6 cellular contexts compared by ENCODE assay signal in genomic region chr22:20131856-20132685, GRCh38. TPM values are rescaled to one million over a fixed set of nuclear protein-coding genes. Genes with fewer than 3 reads are reported as not detected.
A peak's percentile ranks its signal among the peaks of the same experiment; 100 is the strongest.
DNase-seq lines count a peak whose midpoint lies in the region; ATAC-seq and TF ChIP-seq lines count a peak whose summit lies in the region.

No MANE protein-coding gene starts in this region.

- peaks cover 0 to 33% of the 10 kb centered on the region in 2 experiments; a peak in 1 of 3 replicates for H3K36me3 ChIP-seq in HEK293 (ENCODE audit: control insufficient read depth in 2 of 2, insufficient read depth in 1 of 2, low read length in 2 of 2)

- H3K4me3 Mint-ChIP-seq in activated T-cell treated with anti-CD3 and anti-CD28 coated beads, Interleukin-2, amount 50 U/mL, for 4 hours = peak overlapping the region; percentile 80

- no peak for DNase-seq in activated T-cell treated with anti-CD3 and anti-CD28 coated beads, Interleukin-2, amount 50 U/mL, for 4 hours
- DNase-seq in left lobe of liver (ENCODE audit: low spot score) (peak; percentile 71), NCI-H510A treated with DMSO at 0.1 percent for 48 hours (lab: John Stamatoyannopoulos, UW) (no peak), NK-92 (lab: John Stamatoyannopoulos, UW; ENCODE audit: unreplicated experiment) (no peak), middle frontal gyrus (ENCODE audit: extremely low spot score, low spot score) (no peak)

- TF ChIP-seq CTCF in HEK293 (tag by site-specific recombination; IDR thresholded peaks at IDR 0.05) = no peak

- H3K9me3 ChIP-seq in HEK293 (ENCODE audit: control insufficient read depth, insufficient read depth, low read depth, low read length) = no peaks in the 10 kb centered on the region

- no peaks in the 10 kb centered on the region for H3K9me3 Mint-ChIP-seq in activated T-cell treated with anti-CD3 and anti-CD28 coated beads, Interleukin-2, amount 50 U/mL, for 4 hours

- peaks cover 5% of the 10 kb centered on the region; the same call in 1 of the 2 replicates for H3K4me1 ChIP-seq in HEK293 (ENCODE audit: control insufficient read depth, insufficient read depth, low read length)

- ATAC-seq in activated T-cell treated with anti-CD3 and anti-CD28 coated beads, Interleukin-2, amount 50 U/mL, for 4 hours = peak; percentile 0 to 8
- ATAC-seq in left lobe of liver = peak; percentile 8

- POLR2A ChIA-PET in HEK293 (lab: Yijun Ruan, JAX) = no interaction called here

- CTCF ChIA-PET in HEK293 (lab: Yijun Ruan, JAX) = no interaction called here

- H3K36me3 Mint-ChIP-seq in activated T-cell treated with anti-CD3 and anti-CD28 coated beads, Interleukin-2, amount 50 U/mL, for 4 hours (ENCODE audit: insufficient read depth) = peaks cover 5% of the 10 kb centered on the region

- H3K4me3 ChIP-seq in HEK293 (ENCODE audit: low read depth, low read length) = peak overlapping the region; percentile 69

- H3K27me3 Mint-ChIP-seq in activated T-cell treated with anti-CD3 and anti-CD28 coated beads, Interleukin-2, amount 50 U/mL, for 4 hours (ENCODE audit: low read depth) = no peaks in the 10 kb centered on the region

- H3K27ac ChIP-seq in HEK293 (ENCODE audit: extremely low read depth, low read depth, low read length) = peak overlapping the region; percentile 48; the same call in 1 of the 2 replicates

- peaks cover 39% of the 10 kb centered on the region for H3K4me1 Mint-ChIP-seq in activated T-cell treated with anti-CD3 and anti-CD28 coated beads, Interleukin-2, amount 50 U/mL, for 4 hours (ENCODE audit: low read depth)

TF ChIP-seq in HEK293, 187 proteins besides CTCF, POLR2A, EP300 and RAD21 (continues in another document):
- 0 out of 2 replicates have a peak, but pooled peaks have one; percentile 17 for TF ChIP-seq ZBTB7A (tag by site-specific recombination; IDR thresholded peaks at IDR 0.05; ENCODE audit: low read depth)
- no peak for TF ChIP-seq TCF7L2 (IDR thresholded peaks at IDR 0.05; ENCODE audit: borderline replicate concordance, low read depth, low read length)
- no peak for TF ChIP-seq ZNF473 (tag by site-specific recombination; IDR thresholded peaks at IDR 0.05)
- peak; percentile 54 for TF ChIP-seq ZIC2 (tag by site-specific recombination; IDR thresholded peaks at IDR 0.05)
- TF ChIP-seq GLI2 (tag by site-specific recombination; IDR thresholded peaks at IDR 0.05; ENCODE audit: borderline replicate concordance, low read depth) = no peak
- no peak for TF ChIP-seq ZNF214 (tag by site-specific recombination; IDR thresholded peaks at IDR 0.05; ENCODE audit: borderline replicate concordance)
- TF ChIP-seq YY1 (tag by site-specific recombination; IDR thresholded peaks at IDR 0.05) = no peak
- no peak for TF ChIP-seq OVOL3 (tag by site-specific recombination; IDR thresholded peaks at IDR 0.05)
- TF ChIP-seq INSM2 (tag by site-specific recombination; IDR thresholded peaks at IDR 0.05) = no peak
- TF ChIP-seq ZNF843 (tag by site-specific recombination; IDR thresholded peaks at IDR 0.05) = no peak
- peak; percentile 81 for TF ChIP-seq EGR2 (tag by site-specific recombination; IDR thresholded peaks at IDR 0.05; ENCODE audit: low read depth)
- no peak for TF ChIP-seq ZNF341 (tag by site-specific recombination; IDR thresholded peaks at IDR 0.05; ENCODE audit: low read depth)
- TF ChIP-seq ZNF529 (tag by site-specific recombination; IDR thresholded peaks at IDR 0.05; ENCODE audit: insufficient replicate concordance) = no peak
- TF ChIP-seq ZNF585B (tag by site-specific recombination; IDR thresholded peaks at IDR 0.05) = no peak
- TF ChIP-seq ZBTB10 (tag by site-specific recombination; IDR thresholded peaks at IDR 0.05) = no peak
- TF ChIP-seq ZNF549 (tag by site-specific recombination; IDR thresholded peaks at IDR 0.05) = no peak
- TF ChIP-seq SP3 (tag by site-specific recombination; IDR thresholded peaks at IDR 0.05) = peak; percentile 41; the same call in 1 of the 2 replicates
- TF ChIP-seq GLIS1 (tag by site-specific recombination; IDR thresholded peaks at IDR 0.05) = peak; percentile 75
- TF ChIP-seq ZNF830 (tag by site-specific recombination; IDR thresholded peaks at IDR 0.05; ENCODE audit: low read depth) = no peak
- no peak for TF ChIP-seq ZBTB11 (tag by site-specific recombination; conservative IDR thresholded peaks at IDR 0.05; ENCODE audit: low read depth)

RNA-seq across cellular contexts. Expression of gene ZDHHC8, which starts 0.5 kb away (rescaled TPM):
- total RNA-seq in activated T-cell treated with anti-CD3 and anti-CD28 coated beads, Interleukin-2, amount 50 U/mL, for 4 hours = 10 to 100 TPM; 88.2 to 99.5 (median 89.5) TPM
- 37.3 TPM for total RNA-seq in left lobe of liver

RNA-seq across cellular contexts. Expression of gene TRMT2A, which starts 15.0 kb away (rescaled TPM):
- 100 to 1,000 TPM; 143 to 161 (median 146) TPM for total RNA-seq in activated T-cell treated with anti-CD3 and anti-CD28 coated beads, Interleukin-2, amount 50 U/mL, for 4 hours
- 36.7 TPM for total RNA-seq in left lobe of liver

RNA-seq across cellular contexts. Expression of gene RANBP1, which starts 16.2 kb away (rescaled TPM):
- total RNA-seq in activated T-cell treated with anti-CD3 and anti-CD28 coated beads, Interleukin-2, amount 50 U/mL, for 4 hours = 100 to 1,000 TPM; 453 to 533 (median 503) TPM
- 47.0 TPM for total RNA-seq in left lobe of liver

RNA-seq across cellular contexts. Expression of gene CCDC188, which starts 18.8 kb away (rescaled TPM):
- not detected for total RNA-seq in activated T-cell treated with anti-CD3 and anti-CD28 coated beads, Interleukin-2, amount 50 U/mL, for 4 hours
- total RNA-seq in left lobe of liver = not detected

RNA-seq across cellular contexts. Expression of gene DGCR8, which starts 52.0 kb away (rescaled TPM):
- 10 to 100 TPM; 56.2 to 65.3 (median 60.9) TPM for total RNA-seq in activated T-cell treated with anti-CD3 and anti-CD28 coated beads, Interleukin-2, amount 50 U/mL, for 4 hours
- 26.9 TPM for total RNA-seq in left lobe of liver
